Comparison of ENCODE assay signal across 12 cellular contexts in genomic region chr11:10567466-10567865, GRCh38. TPM values are rescaled to one million over a fixed set of nuclear protein-coding genes. Genes with fewer than 3 reads are reported as not detected.
"Had no signal": no experiment of that assay in that cellular context is flagged by ENCODE, and none has a peak within 500 bp of the region (broad histone marks: within the 10 kb centered on the region; RNA-seq: fewer than 3 reads in every experiment).

No MANE protein-coding gene starts in this region.

- H3K9me3 Mint-ChIP-seq: dendritic cell treated with granulocyte-macrophage colony-stimulating factor and Interleukin-4, amounts not matched to agents 40 ng/mL and 50 ng/mL, for 4 days; effector memory CD8-positive, alpha-beta T cell; immature natural killer cell; nephron progenitor cell; type B pancreatic cell had no signal

- H3K27ac Mint-ChIP-seq: dendritic cell treated with granulocyte-macrophage colony-stimulating factor and Interleukin-4, amounts not matched to agents 40 ng/mL and 50 ng/mL, for 4 days; effector memory CD8-positive, alpha-beta T cell; immature natural killer cell; nephron progenitor cell had no signal

- H3K4me3 ChIP-seq: body of pancreas, prostate gland had no signal

- H3K27ac ChIP-seq: epithelial cell of prostate, prostate gland had no signal

- H3K36me3 Mint-ChIP-seq: immature natural killer cell, type B pancreatic cell had no signal

- H3K27me3 Mint-ChIP-seq: type B pancreatic cell had no signal

- H3K27me3 ChIP-seq: body of pancreas had no signal

- H3K4me3 Mint-ChIP-seq: dendritic cell treated with granulocyte-macrophage colony-stimulating factor and Interleukin-4, amounts not matched to agents 40 ng/mL and 50 ng/mL, for 4 days; effector memory CD8-positive, alpha-beta T cell; immature natural killer cell; nephron progenitor cell; type B pancreatic cell had no signal

- H3K4me1 ChIP-seq: prostate gland had no signal

- H3K4me1 Mint-ChIP-seq: immature natural killer cell, nephron progenitor cell had no signal

- DNase-seq: activated naive CD4-positive, alpha-beta T cell treated with anti-CD3 and anti-CD28 coated beads, Interleukin-2, amount 50 U/mL, for 16 hours; body of pancreas; effector memory CD8-positive, alpha-beta T cell; immature natural killer cell; mesenchymal stem cell; nephron progenitor cell had no signal

- H3K36me3 ChIP-seq: prostate gland had no signal

- H3K9me3 ChIP-seq: body of pancreas, prostate gland had no signal

- ATAC-seq: activated CD4-positive, CD25-positive, alpha-beta regulatory T cell treated with anti-CD3 and anti-CD28 coated beads, Interleukin-2, amount 50 U/mL, for 24 hours; body of pancreas; effector memory CD8-positive, alpha-beta T cell had no signal

RNA-seq across cellular contexts. Expression of gene LYVE1, which starts 1.0 kb away (rescaled TPM):
- total RNA-seq: T-helper 2 cell treated with Interferon-gamma antibody and Interleukin-4, amounts not matched to agents 100 ng/mL and 5 ng/mL, for 36 hours had no signal
